In genomic region chr5:56818409-56819026, GRCh38 we compare ENCODE assay signal across 8 cellular contexts. TPM values are rescaled to one million over a fixed set of nuclear protein-coding genes. Genes with fewer than 3 reads are reported as not detected.
A peak's percentile ranks its signal among the peaks of the same experiment; 100 is the strongest.
DNase-seq lines count a peak whose midpoint lies in the region; ATAC-seq, FAIRE-seq and TF ChIP-seq lines count a peak whose summit lies in the region.

No MANE protein-coding gene starts in this region.

- H3K27ac ChIP-seq in astrocyte (ENCODE audit: low read depth, low read length) (no peak overlapping the region), lower lobe of right lung (peak overlapping the region; percentile 37)

- H2AFZ ChIP-seq in astrocyte (ENCODE audit: low read depth, low read length), result no peak overlapping the region

- no peaks in the 10 kb centered on the region for H3K27me3 Mint-ChIP-seq in astrocyte (ENCODE audit: low read depth, unreplicated experiment)

- H3K27ac Mint-ChIP-seq in astrocyte (ENCODE audit: unreplicated experiment), result no peak overlapping the region

- H3K36me3 ChIP-seq in H7 (replicated peaks; ENCODE audit: control insufficient read depth, insufficient read depth, low read length) (no peaks in the 10 kb centered on the region), astrocyte (ENCODE audit: insufficient read depth, low read length) (no peaks in the 10 kb centered on the region), lower lobe of right lung (no peaks in the 10 kb centered on the region)

- peak; percentile 21 for TF ChIP-seq CTCF in AG09319 (IDR thresholded peaks at IDR 0.05; ENCODE audit: low read depth, low read length)
- TF ChIP-seq CTCF in astrocyte (IDR thresholded peaks at IDR 0.05; ENCODE audit: insufficient read depth, low read depth, low read length), result peak; percentile 20
- TF ChIP-seq CTCF in lower lobe of right lung (IDR thresholded peaks at IDR 0.05), result no peak

- no peak for FAIRE-seq in astrocyte (lab: Jason Lieb, UNC)

- no peaks in the 10 kb centered on the region for H3K9me3 Mint-ChIP-seq in astrocyte (ENCODE audit: unreplicated experiment)

- peaks cover 3% of the 10 kb centered on the region for H3K36me3 Mint-ChIP-seq in astrocyte (ENCODE audit: low read depth, unreplicated experiment)

- DNase-seq in AG09319 (ENCODE audit: extremely low read depth, low read depth) (no peak), H7 (peak; percentile 10), astrocyte (ENCODE audit: low read depth) (no peak), lower lobe of right lung (no peak), cerebellum (ENCODE audit: low spot score) (no peak), NCI-H2107 treated with DMSO at 0.1 percent for 48 hours (lab: John Stamatoyannopoulos, UW; ENCODE audit: unreplicated experiment) (no peak)
- no peak for DNase-seq in stimulated activated CD4-positive, alpha-beta T cell treated with anti-CD3 and anti-CD28 coated beads, Interleukin-4, amount 100 ng/mL, for 24 hours

- no peaks in the 10 kb centered on the region for H3K4me1 Mint-ChIP-seq in astrocyte (ENCODE audit: low read depth, unreplicated experiment)

- no peak overlapping the region for H3K9ac ChIP-seq in astrocyte (ENCODE audit: low read length)

- H3K79me2 ChIP-seq in astrocyte (ENCODE audit: insufficient read depth, low read length), result peaks cover 62% of the 10 kb centered on the region

- H4K20me1 ChIP-seq in astrocyte (ENCODE audit: insufficient read depth, low read length), result peaks cover 33% of the 10 kb centered on the region

- no peak overlapping the region for H3K4me3 ChIP-seq in H7 (ENCODE audit: insufficient read depth, low read depth, low read length)
- no peak overlapping the region for H3K4me3 ChIP-seq in astrocyte (ENCODE audit: insufficient read depth, low read depth, low read length)
- H3K4me3 ChIP-seq in lower lobe of right lung, result peak overlapping the region; percentile 32

- H3K27me3 ChIP-seq in H7 (ENCODE audit: control insufficient read depth, insufficient read depth, low read length) (peaks cover 2% of the 10 kb centered on the region; the same call in 1 of the 2 replicates), astrocyte (ENCODE audit: insufficient read depth, low read length) (peaks cover 9% of the 10 kb centered on the region), lower lobe of right lung (ENCODE audit: low read depth) (no peaks in the 10 kb centered on the region)

- no peaks in the 10 kb centered on the region for H3K9me3 ChIP-seq in astrocyte (ENCODE audit: insufficient read depth, low read depth, low read length)
- no peaks in the 10 kb centered on the region for H3K9me3 ChIP-seq in lower lobe of right lung

- no peak overlapping the region for H3K4me3 Mint-ChIP-seq in astrocyte (ENCODE audit: unreplicated experiment)

- H3K4me2 ChIP-seq in astrocyte (ENCODE audit: low read length), result peak overlapping the region; percentile 31

- ATAC-seq in lower lobe of right lung, result no peak
- no peak for ATAC-seq in HG02870 (IDR thresholded peaks at IDR 0.05; ENCODE audit: unreplicated experiment)

- intact Hi-C loops in lower lobe of right lung (cut with DNase I), result no loop called here

- peaks cover 4% of the 10 kb centered on the region for H3K4me1 ChIP-seq in astrocyte (ENCODE audit: insufficient read depth, low read length)
- peaks cover 65% of the 10 kb centered on the region for H3K4me1 ChIP-seq in lower lobe of right lung

RNA-seq across cellular contexts. Expression of gene MAP3K1, which starts 3.2 kb away (rescaled TPM):
- 18.9 and 21.2 TPM in 2 replicates for total RNA-seq in H7 (2014; rRNA removed; shearing (Covaris generic))
- 9.5 and 10.4 TPM in 2 replicates for total RNA-seq in astrocyte
- 28.7 TPM for total RNA-seq in lower lobe of right lung
- total RNA-seq in cerebellum, result 32.1 TPM
